12 cellular contexts compared by ENCODE assay signal in the genomic region with DNA sequence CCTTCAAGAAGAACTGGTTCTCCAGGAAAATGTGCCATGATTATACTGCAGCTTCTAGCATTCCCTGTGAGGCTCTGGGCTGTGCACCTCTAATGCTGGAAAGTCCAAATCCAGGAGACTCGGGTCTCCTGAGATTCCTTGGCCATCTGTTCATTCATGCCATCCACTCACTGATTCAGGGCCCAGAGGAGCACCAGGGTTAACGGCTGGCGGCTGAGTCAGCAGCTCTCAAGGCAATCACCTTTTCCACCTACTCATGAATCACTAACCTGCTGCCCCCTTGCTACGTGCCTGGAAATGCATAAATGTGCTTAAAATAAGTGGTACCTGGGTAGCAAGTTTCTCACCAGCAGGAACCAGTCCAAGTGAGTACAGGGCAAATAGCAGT.
A peak's percentile ranks its signal among the peaks of the same experiment; 100 is the strongest.
DNase-seq lines count a peak whose midpoint lies in the region; TF ChIP-seq lines count a peak whose summit lies in the region.
"Had no signal": no experiment of that assay in that cellular context is flagged by ENCODE, and none has a peak within 500 bp of the region (broad histone marks: within the 10 kb centered on the region; RNA-seq: fewer than 3 reads in every experiment).

No MANE protein-coding gene starts in this region.

- no peaks in the 10 kb centered on the region for H3K27me3 ChIP-seq in esophagus muscularis mucosa
- H3K27me3 ChIP-seq: tibial nerve had no signal

- in situ Hi-C loops in G401 (cut with HindIII; ENCODE audit: low sequenced_read_pairs): no loop called here

- CTCF ChIA-PET in activated CD4-positive, alpha-beta memory T cell treated with anti-CD3 and anti-CD28 coated beads for 36 hours (lab: Charles Lee): no interaction called here
- CTCF ChIA-PET in activated CD4-positive, alpha-beta memory T cell treated with anti-CD3 and anti-CD28 coated beads, Interleukin-2, amount 10 ng/mL, durations not matched to agents 7 days and 5 days (lab: Charles Lee): no interaction called here

- H3K9me3 Mint-ChIP-seq in activated CD4-positive, alpha-beta memory T cell treated with anti-CD3 and anti-CD28 coated beads for 36 hours: no peaks in the 10 kb centered on the region
- H3K9me3 Mint-ChIP-seq in activated CD4-positive, alpha-beta memory T cell treated with anti-CD3 and anti-CD28 coated beads, Interleukin-2, amount 10 ng/mL, durations not matched to agents 7 days and 5 days: no peaks in the 10 kb centered on the region
- H3K9me3 Mint-ChIP-seq: IgD-negative memory B cell had no signal

- TF ChIP-seq EP300 in esophagus muscularis mucosa (IDR thresholded peaks at IDR 0.05): no peak

- no peak for TF ChIP-seq CTCF in foreskin fibroblast (IDR thresholded peaks at IDR 0.05; ENCODE audit: low read depth, low read length)
- no peak for TF ChIP-seq CTCF in esophagus muscularis mucosa (IDR thresholded peaks at IDR 0.05)

- no peaks in the 10 kb centered on the region for H3K36me3 ChIP-seq in esophagus muscularis mucosa
- H3K36me3 ChIP-seq: tibial nerve had no signal

- no peaks in the 10 kb centered on the region for H3K4me1 Mint-ChIP-seq in activated CD4-positive, alpha-beta memory T cell treated with anti-CD3 and anti-CD28 coated beads for 36 hours (ENCODE audit: low read depth)
- no peaks in the 10 kb centered on the region for H3K4me1 Mint-ChIP-seq in activated CD4-positive, alpha-beta memory T cell treated with anti-CD3 and anti-CD28 coated beads, Interleukin-2, amount 10 ng/mL, durations not matched to agents 7 days and 5 days

- no peak overlapping the region for H3K27ac Mint-ChIP-seq in activated CD4-positive, alpha-beta memory T cell treated with anti-CD3 and anti-CD28 coated beads for 36 hours
- H3K27ac Mint-ChIP-seq in activated CD4-positive, alpha-beta memory T cell treated with anti-CD3 and anti-CD28 coated beads, Interleukin-2, amount 10 ng/mL, durations not matched to agents 7 days and 5 days: no peak overlapping the region
- H3K27ac Mint-ChIP-seq: IgD-negative memory B cell had no signal

- no peak overlapping the region for H3K4me3 Mint-ChIP-seq in activated CD4-positive, alpha-beta memory T cell treated with anti-CD3 and anti-CD28 coated beads for 36 hours
- no peak overlapping the region for H3K4me3 Mint-ChIP-seq in activated CD4-positive, alpha-beta memory T cell treated with anti-CD3 and anti-CD28 coated beads, Interleukin-2, amount 10 ng/mL, durations not matched to agents 7 days and 5 days
- H3K4me3 Mint-ChIP-seq: IgD-negative memory B cell had no signal

- H3K27ac ChIP-seq in esophagus muscularis mucosa (replicated peaks in 1 of 4): peak overlapping the region in 1 of 4 donors; percentile 12
- H3K27ac ChIP-seq: tibial nerve had no signal

- no peak overlapping the region for H3K4me3 ChIP-seq in foreskin fibroblast (ENCODE audit: low read depth in 1 of 2, low read length in 2 of 2)
- no peak overlapping the region for H3K4me3 ChIP-seq in esophagus muscularis mucosa
- H3K4me3 ChIP-seq: tibial nerve had no signal

- no peak for TF ChIP-seq POLR2A in esophagus muscularis mucosa (IDR thresholded peaks at IDR 0.05; ENCODE audit: low read depth)

- POLR2A ChIA-PET in activated CD4-positive, alpha-beta memory T cell treated with anti-CD3 and anti-CD28 coated beads for 36 hours (lab: Charles Lee): interaction anchor here (0.6 kb wide), 1 partner anchor 35 kb away, joined by 5 read pairs; no protein-coding TSS in a partner anchor
- POLR2A ChIA-PET in activated CD4-positive, alpha-beta memory T cell treated with anti-CD3 and anti-CD28 coated beads, Interleukin-2, amount 10 ng/mL, durations not matched to agents 7 days and 5 days (lab: Charles Lee): no interaction called here

- no peaks in the 10 kb centered on the region for H3K9me3 ChIP-seq in esophagus muscularis mucosa
- H3K9me3 ChIP-seq: tibial nerve had no signal

- H3K36me3 Mint-ChIP-seq in activated CD4-positive, alpha-beta memory T cell treated with anti-CD3 and anti-CD28 coated beads for 36 hours: no peaks in the 10 kb centered on the region
- H3K36me3 Mint-ChIP-seq in activated CD4-positive, alpha-beta memory T cell treated with anti-CD3 and anti-CD28 coated beads, Interleukin-2, amount 10 ng/mL, durations not matched to agents 7 days and 5 days (ENCODE audit: low read depth): no peaks in the 10 kb centered on the region
- H3K36me3 Mint-ChIP-seq: IgD-negative memory B cell had no signal

- DNase-seq in activated CD4-positive, alpha-beta memory T cell treated with anti-CD3 and anti-CD28 coated beads for 36 hours: peak; percentile 11
- no peak for DNase-seq in activated CD4-positive, alpha-beta memory T cell treated with anti-CD3 and anti-CD28 coated beads, Interleukin-2, amount 10 ng/mL, durations not matched to agents 7 days and 5 days
- DNase-seq in RPMI8226 (peak; percentile 26), foreskin fibroblast (peak; percentile 58 to 70), cerebellar nuclear complex (lab: John Stamatoyannopoulos, UW) (no peak), G401 (ENCODE audit: low spot score) (no peak), esophagus muscularis mucosa (ENCODE audit: extremely low spot score) (no peak)
- peak; percentile 28 for DNase-seq in stimulated activated CD8-positive, alpha-beta memory T cell treated with anti-CD3 and anti-CD28 coated beads, Interleukin-4, amount 100 ng/mL, for 48 hours
- DNase-seq: activated CD8-positive, alpha-beta memory T cell treated with anti-CD3 and anti-CD28 coated beads, Interleukin-2, amount 50 U/mL, for 4 hours; OCI-M1 had no signal

- no peaks in the 10 kb centered on the region for H3K27me3 Mint-ChIP-seq in activated CD4-positive, alpha-beta memory T cell treated with anti-CD3 and anti-CD28 coated beads for 36 hours
- peaks cover 5% of the 10 kb centered on the region for H3K27me3 Mint-ChIP-seq in activated CD4-positive, alpha-beta memory T cell treated with anti-CD3 and anti-CD28 coated beads, Interleukin-2, amount 10 ng/mL, durations not matched to agents 7 days and 5 days

- H3K4me1 ChIP-seq in esophagus muscularis mucosa: peaks cover 6 to 67% (median 51%) of the 10 kb centered on the region in 4 donors

- intact Hi-C loops in activated CD4-positive, alpha-beta memory T cell treated with anti-CD3 and anti-CD28 coated beads for 36 hours (cut with micrococcal nuclease): no loop called here
- intact Hi-C loops in esophagus muscularis mucosa (cut with DNase I): no loop called here

- WGBS in esophagus muscularis mucosa: 58% methylated on average over 4 of the region's 4 CpGs

Comparison
In these comparisons a context has a peak if more than half of its experiments do, and no peak if none do; other contexts are left out.
1. DNase-seq: peak in activated CD4-positive, alpha-beta memory T cell treated with anti-CD3 and anti-CD28 coated beads for 36 hours (single experiment), RPMI8226 (single experiment), foreskin fibroblast (2 of 2) and stimulated activated CD8-positive, alpha-beta memory T cell treated with anti-CD3 and anti-CD28 coated beads, Interleukin-4, amount 100 ng/mL, for 48 hours (single experiment); none in activated CD4-positive, alpha-beta memory T cell treated with anti-CD3 and anti-CD28 coated beads, Interleukin-2, amount 10 ng/mL, durations not matched to agents 7 days and 5 days (single experiment), cerebellar nuclear complex (0 of 2), G401 (single experiment) and esophagus muscularis mucosa (single experiment).